Comparison of ENCODE assay signal across 8 cellular contexts in genomic region chr9:127898433-127899199, GRCh38. TPM values are rescaled to one million over a fixed set of nuclear protein-coding genes. Genes with fewer than 3 reads are reported as not detected.
DNase-seq lines count a peak whose midpoint lies in the region; ATAC-seq and TF ChIP-seq lines count a peak whose summit lies in the region.

No MANE protein-coding gene starts in this region.

- peak overlapping the region; percentile 85 for H3K4me3 ChIP-seq in AG04449 (ENCODE audit: low read depth, low read length)
- peak overlapping the region; percentile 99 for H3K4me3 ChIP-seq in lower lobe of right lung
- peak overlapping the region; percentile 96 to 98 for H3K4me3 ChIP-seq in tibial artery

- intact Hi-C loops in lower lobe of right lung (cut with DNase I): no loop called here
- intact Hi-C loops in tibial artery (cut with DNase I; ENCODE audit: low total_unique reads): no loop called here

- H3K9me3 ChIP-seq in lower lobe of right lung: no peaks in the 10 kb centered on the region
- H3K9me3 ChIP-seq in tibial artery: no peaks in the 10 kb centered on the region

- H3K27ac ChIP-seq in RWPE1 (peak overlapping the region; percentile 84), lower lobe of right lung (peak overlapping the region; percentile 91), tibial artery (peak overlapping the region; percentile 99)

- H3K27me3 ChIP-seq in lower lobe of right lung (ENCODE audit: low read depth) (no peaks in the 10 kb centered on the region), tibial artery (no peaks in the 10 kb centered on the region)

- DNase-seq in AG04449 (ENCODE audit: low read depth, low spot score): peak; percentile 67
- DNase-seq in RWPE1 (ENCODE audit: low spot score): peak; percentile 74
- DNase-seq in dermis blood vessel endothelial cell: peak; percentile 80
- peak; percentile 64 for DNase-seq in lower lobe of right lung
- DNase-seq in tibial artery: peak; percentile 78 to 82
- no peak for DNase-seq in inferior parietal cortex (ENCODE audit: extremely low spot score)
- DNase-seq in NCI-H2196 (lab: John Stamatoyannopoulos, UW; ENCODE audit: unreplicated experiment): no peak

- TF ChIP-seq CTCF in AG04449 (IDR thresholded peaks at IDR 0.05; ENCODE audit: insufficient read depth, low read length, missing control alignments): no peak
- no peak for TF ChIP-seq CTCF in RWPE1 (conservative IDR thresholded peaks at IDR 0.05; ENCODE audit: low read depth)
- TF ChIP-seq CTCF in lower lobe of right lung (IDR thresholded peaks at IDR 0.05): no peak
- TF ChIP-seq CTCF in tibial artery (IDR thresholded peaks at IDR 0.05): no peak

- POLR2A ChIA-PET in AG04449 (lab: Yijun Ruan, JAX): interaction anchor here (0.5 to 1.6 kb wide), 7 partner anchors 9 to 328 kb away, joined by 3 to 5 read pairs (median 3); partner anchors contain the start of gene ST6GALNAC4
- POLR2A ChIA-PET in RWPE1 (lab: Yijun Ruan, JAX; ENCODE audit: low non-redundant PET): interaction anchor here (0.6 to 1.0 kb wide), 2 partner anchors 17 to 107 kb away, joined by 3 to 6 read pairs; no protein-coding TSS in a partner anchor

- peak; percentile 11 for ATAC-seq in GM21360 (IDR thresholded peaks at IDR 0.05; ENCODE audit: unreplicated experiment)
- ATAC-seq in lower lobe of right lung: peak; percentile 52 to 54

- H3K4me1 ChIP-seq in lower lobe of right lung: peaks cover 59% of the 10 kb centered on the region
- H3K4me1 ChIP-seq in tibial artery: peaks cover 0 to 59% (median 47%) of the 10 kb centered on the region in 4 donors

- peaks cover 29% of the 10 kb centered on the region for H3K36me3 ChIP-seq in lower lobe of right lung
- peaks cover 26 to 31% (median 27%) of the 10 kb centered on the region in 3 donors for H3K36me3 ChIP-seq in tibial artery

- CTCF ChIA-PET in AG04449 (lab: Yijun Ruan, JAX) (interaction anchor here (0.8 to 5.2 kb wide), 9 partner anchors 9 to 219 kb away, joined by 3 to 22 read pairs (median 4); partner anchors contain the start of gene ST6GALNAC4), RWPE1 (lab: Yijun Ruan, JAX) (interaction anchor here (0.7 to 1.4 kb wide), 6 partner anchors 12 to 219 kb away, joined by 3 to 4 read pairs (median 3); partner anchors contain the start of gene ST6GALNAC4)

RNA-seq across cellular contexts. Expression of gene ST6GALNAC6, which starts 0.8 kb away (rescaled TPM):
- 33.2 and 44.8 TPM in 2 replicates for total RNA-seq in dermis blood vessel endothelial cell
- total RNA-seq in lower lobe of right lung: 82.0 TPM

RNA-seq across cellular contexts. Expression of gene ST6GALNAC4, which starts 18.2 kb away (rescaled TPM):
- total RNA-seq in dermis blood vessel endothelial cell (50.0 and 98.0 TPM in 2 replicates), lower lobe of right lung (45.6 TPM)

RNA-seq across cellular contexts. Expression of gene AK1, which starts 21.1 kb away (rescaled TPM):
- total RNA-seq in dermis blood vessel endothelial cell: 22.0 and 42.2 TPM in 2 replicates
- total RNA-seq in lower lobe of right lung: 185 TPM

RNA-seq across cellular contexts. Expression of gene PIP5KL1, which starts 32.0 kb away (rescaled TPM):
- 0.51 and 0.70 TPM in 2 replicates for total RNA-seq in dermis blood vessel endothelial cell
- 11.5 TPM for total RNA-seq in lower lobe of right lung

RNA-seq across cellular contexts. Expression of gene DPM2, which starts 39.0 kb away (rescaled TPM):
- total RNA-seq in dermis blood vessel endothelial cell (8.5 and 9.9 TPM in 2 replicates), lower lobe of right lung (33.7 TPM)

Comparison
In these comparisons a context has a peak if more than half of its experiments do, and no peak if none do; other contexts are left out.
1. DNase-seq: peak in AG04449 (single experiment), RWPE1 (single experiment), dermis blood vessel endothelial cell (single experiment), lower lobe of right lung (single experiment) and tibial artery (2 of 2); none in inferior parietal cortex (single experiment) and NCI-H2196 (single experiment).
2. Peak in every context shown above with its lines, with median percentiles within 50 percentile points of each other: H3K4me3 ChIP-seq and H3K27ac ChIP-seq.